1 cellular context compared by ENCODE assay signal in the genomic region with DNA sequence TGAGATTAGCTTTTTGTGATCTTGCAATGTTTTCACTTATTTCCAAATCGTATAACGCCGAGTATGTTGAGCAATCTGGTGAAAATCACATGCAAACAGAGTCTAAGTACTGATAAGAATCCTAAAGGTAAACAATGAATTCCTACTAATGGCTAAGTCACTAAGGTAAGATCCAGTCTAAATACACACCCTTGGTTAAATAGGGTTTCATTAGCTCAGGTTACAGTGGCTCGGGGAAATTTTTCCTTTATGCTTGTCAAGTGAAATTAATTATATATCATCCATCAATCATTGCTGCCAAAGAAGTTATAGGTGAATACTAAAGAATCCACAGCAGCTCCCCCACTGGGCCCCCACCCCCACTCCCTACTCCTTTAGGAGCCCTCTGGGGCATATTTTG.
TF ChIP-seq lines count a peak whose summit lies in the region.

No MANE protein-coding gene starts in this region.

TF ChIP-seq in HEK293, 187 proteins besides CTCF, POLR2A, EP300 and RAD21 (continued from another document):
- TF ChIP-seq ZNF169 (tag by site-specific recombination; IDR thresholded peaks at IDR 0.05), result no peak
- TF ChIP-seq ZFP37 (tag by site-specific recombination; IDR thresholded peaks at IDR 0.05), result no peak
- TF ChIP-seq, protein P1, sequence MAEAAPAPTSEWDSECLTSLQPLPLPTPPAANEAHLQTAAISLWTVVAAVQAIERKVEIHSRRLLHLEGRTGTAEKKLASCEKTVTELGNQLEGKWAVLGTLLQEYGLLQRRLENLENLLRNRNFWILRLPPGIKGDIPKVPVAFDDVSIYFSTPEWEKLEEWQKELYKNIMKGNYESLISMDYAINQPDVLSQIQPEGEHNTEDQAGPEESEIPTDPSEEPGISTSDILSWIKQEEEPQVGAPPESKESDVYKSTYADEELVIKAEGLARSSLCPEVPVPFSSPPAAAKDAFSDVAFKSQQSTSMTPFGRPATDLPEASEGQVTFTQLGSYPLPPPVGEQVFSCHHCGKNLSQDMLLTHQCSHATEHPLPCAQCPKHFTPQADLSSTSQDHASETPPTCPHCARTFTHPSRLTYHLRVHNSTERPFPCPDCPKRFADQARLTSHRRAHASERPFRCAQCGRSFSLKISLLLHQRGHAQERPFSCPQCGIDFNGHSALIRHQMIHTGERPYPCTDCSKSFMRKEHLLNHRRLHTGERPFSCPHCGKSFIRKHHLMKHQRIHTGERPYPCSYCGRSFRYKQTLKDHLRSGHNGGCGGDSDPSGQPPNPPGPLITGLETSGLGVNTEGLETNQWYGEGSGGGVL (tag by site-specific recombination; IDR thresholded peaks at IDR 0.05), result no peak
- TF ChIP-seq ZNF48 (tag by site-specific recombination; IDR thresholded peaks at IDR 0.05), result no peak
- no peak for TF ChIP-seq ZFHX2 (tag by site-specific recombination; conservative IDR thresholded peaks at IDR 0.05)
- TF ChIP-seq, protein P2, sequence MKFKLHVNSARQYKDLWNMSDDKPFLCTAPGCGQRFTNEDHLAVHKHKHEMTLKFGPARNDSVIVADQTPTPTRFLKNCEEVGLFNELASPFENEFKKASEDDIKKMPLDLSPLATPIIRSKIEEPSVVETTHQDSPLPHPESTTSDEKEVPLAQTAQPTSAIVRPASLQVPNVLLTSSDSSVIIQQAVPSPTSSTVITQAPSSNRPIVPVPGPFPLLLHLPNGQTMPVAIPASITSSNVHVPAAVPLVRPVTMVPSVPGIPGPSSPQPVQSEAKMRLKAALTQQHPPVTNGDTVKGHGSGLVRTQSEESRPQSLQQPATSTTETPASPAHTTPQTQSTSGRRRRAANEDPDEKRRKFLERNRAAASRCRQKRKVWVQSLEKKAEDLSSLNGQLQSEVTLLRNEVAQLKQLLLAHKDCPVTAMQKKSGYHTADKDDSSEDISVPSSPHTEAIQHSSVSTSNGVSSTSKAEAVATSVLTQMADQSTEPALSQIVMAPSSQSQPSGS (tag by site-specific recombination; IDR thresholded peaks at IDR 0.05; ENCODE audit: low read depth), result no peak
- TF ChIP-seq ZNF670 (tag by site-specific recombination; IDR thresholded peaks at IDR 0.05; ENCODE audit: low read depth), result no peak
- peak; percentile 76 for TF ChIP-seq ZNF843 (tag by site-specific recombination; IDR thresholded peaks at IDR 0.05)
- TF ChIP-seq ZNF266 (tag by site-specific recombination; IDR thresholded peaks at IDR 0.05; ENCODE audit: low read depth), result no peak
- no peak for TF ChIP-seq ZNF211 (tag by site-specific recombination; IDR thresholded peaks at IDR 0.05; ENCODE audit: low read depth)
- TF ChIP-seq, protein P3, sequence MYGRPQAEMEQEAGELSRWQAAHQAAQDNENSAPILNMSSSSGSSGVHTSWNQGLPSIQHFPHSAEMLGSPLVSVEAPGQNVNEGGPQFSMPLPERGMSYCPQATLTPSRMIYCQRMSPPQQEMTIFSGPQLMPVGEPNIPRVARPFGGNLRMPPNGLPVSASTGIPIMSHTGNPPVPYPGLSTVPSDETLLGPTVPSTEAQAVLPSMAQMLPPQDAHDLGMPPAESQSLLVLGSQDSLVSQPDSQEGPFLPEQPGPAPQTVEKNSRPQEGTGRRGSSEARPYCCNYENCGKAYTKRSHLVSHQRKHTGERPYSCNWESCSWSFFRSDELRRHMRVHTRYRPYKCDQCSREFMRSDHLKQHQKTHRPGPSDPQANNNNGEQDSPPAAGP (tag by site-specific recombination; IDR thresholded peaks at IDR 0.05), result no peak
- no peak for TF ChIP-seq ZNF114 (tag by site-specific recombination; IDR thresholded peaks at IDR 0.05)
- no peak for TF ChIP-seq ZNF354C (tag by site-specific recombination; IDR thresholded peaks at IDR 0.05; ENCODE audit: borderline replicate concordance, low read depth)
- no peak for TF ChIP-seq BCL11B (tag by site-specific recombination; IDR thresholded peaks at IDR 0.05; ENCODE audit: low read depth)
- TF ChIP-seq ZNF324 (tag by site-specific recombination; IDR thresholded peaks at IDR 0.05), result no peak
- no peak for TF ChIP-seq ZNF175 (tag by site-specific recombination; IDR thresholded peaks at IDR 0.05)
- no peak for TF ChIP-seq ZNF473 (tag by site-specific recombination; IDR thresholded peaks at IDR 0.05)
- TF ChIP-seq ZNF596 (tag by site-specific recombination; IDR thresholded peaks at IDR 0.05), result no peak
- TF ChIP-seq ZNF560 (tag by site-specific recombination; IDR thresholded peaks at IDR 0.05; ENCODE audit: borderline replicate concordance), result no peak
- TF ChIP-seq GLIS2 (tag by site-specific recombination; IDR thresholded peaks at IDR 0.05), result no peak
- TF ChIP-seq, protein P4, sequence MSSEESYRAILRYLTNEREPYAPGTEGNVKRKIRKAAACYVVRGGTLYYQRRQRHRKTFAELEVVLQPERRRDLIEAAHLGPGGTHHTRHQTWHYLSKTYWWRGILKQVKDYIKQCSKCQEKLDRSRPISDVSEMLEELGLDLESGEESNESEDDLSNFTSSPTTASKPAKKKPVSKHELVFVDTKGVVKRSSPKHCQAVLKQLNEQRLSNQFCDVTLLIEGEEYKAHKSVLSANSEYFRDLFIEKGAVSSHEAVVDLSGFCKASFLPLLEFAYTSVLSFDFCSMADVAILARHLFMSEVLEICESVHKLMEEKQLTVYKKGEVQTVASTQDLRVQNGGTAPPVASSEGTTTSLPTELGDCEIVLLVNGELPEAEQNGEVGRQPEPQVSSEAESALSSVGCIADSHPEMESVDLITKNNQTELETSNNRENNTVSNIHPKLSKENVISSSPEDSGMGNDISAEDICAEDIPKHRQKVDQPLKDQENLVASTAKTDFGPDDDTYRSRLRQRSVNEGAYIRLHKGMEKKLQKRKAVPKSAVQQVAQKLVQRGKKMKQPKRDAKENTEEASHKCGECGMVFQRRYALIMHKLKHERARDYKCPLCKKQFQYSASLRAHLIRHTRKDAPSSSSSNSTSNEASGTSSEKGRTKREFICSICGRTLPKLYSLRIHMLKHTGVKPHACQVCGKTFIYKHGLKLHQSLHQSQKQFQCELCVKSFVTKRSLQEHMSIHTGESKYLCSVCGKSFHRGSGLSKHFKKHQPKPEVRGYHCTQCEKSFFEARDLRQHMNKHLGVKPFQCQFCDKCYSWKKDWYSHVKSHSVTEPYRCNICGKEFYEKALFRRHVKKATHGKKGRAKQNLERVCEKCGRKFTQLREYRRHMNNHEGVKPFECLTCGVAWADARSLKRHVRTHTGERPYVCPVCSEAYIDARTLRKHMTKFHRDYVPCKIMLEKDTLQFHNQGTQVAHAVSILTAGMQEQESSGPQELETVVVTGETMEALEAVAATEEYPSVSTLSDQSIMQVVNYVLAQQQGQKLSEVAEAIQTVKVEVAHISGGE (tag by site-specific recombination; conservative IDR thresholded peaks at IDR 0.05; ENCODE audit: low read depth), result no peak
- TF ChIP-seq, protein P5, sequence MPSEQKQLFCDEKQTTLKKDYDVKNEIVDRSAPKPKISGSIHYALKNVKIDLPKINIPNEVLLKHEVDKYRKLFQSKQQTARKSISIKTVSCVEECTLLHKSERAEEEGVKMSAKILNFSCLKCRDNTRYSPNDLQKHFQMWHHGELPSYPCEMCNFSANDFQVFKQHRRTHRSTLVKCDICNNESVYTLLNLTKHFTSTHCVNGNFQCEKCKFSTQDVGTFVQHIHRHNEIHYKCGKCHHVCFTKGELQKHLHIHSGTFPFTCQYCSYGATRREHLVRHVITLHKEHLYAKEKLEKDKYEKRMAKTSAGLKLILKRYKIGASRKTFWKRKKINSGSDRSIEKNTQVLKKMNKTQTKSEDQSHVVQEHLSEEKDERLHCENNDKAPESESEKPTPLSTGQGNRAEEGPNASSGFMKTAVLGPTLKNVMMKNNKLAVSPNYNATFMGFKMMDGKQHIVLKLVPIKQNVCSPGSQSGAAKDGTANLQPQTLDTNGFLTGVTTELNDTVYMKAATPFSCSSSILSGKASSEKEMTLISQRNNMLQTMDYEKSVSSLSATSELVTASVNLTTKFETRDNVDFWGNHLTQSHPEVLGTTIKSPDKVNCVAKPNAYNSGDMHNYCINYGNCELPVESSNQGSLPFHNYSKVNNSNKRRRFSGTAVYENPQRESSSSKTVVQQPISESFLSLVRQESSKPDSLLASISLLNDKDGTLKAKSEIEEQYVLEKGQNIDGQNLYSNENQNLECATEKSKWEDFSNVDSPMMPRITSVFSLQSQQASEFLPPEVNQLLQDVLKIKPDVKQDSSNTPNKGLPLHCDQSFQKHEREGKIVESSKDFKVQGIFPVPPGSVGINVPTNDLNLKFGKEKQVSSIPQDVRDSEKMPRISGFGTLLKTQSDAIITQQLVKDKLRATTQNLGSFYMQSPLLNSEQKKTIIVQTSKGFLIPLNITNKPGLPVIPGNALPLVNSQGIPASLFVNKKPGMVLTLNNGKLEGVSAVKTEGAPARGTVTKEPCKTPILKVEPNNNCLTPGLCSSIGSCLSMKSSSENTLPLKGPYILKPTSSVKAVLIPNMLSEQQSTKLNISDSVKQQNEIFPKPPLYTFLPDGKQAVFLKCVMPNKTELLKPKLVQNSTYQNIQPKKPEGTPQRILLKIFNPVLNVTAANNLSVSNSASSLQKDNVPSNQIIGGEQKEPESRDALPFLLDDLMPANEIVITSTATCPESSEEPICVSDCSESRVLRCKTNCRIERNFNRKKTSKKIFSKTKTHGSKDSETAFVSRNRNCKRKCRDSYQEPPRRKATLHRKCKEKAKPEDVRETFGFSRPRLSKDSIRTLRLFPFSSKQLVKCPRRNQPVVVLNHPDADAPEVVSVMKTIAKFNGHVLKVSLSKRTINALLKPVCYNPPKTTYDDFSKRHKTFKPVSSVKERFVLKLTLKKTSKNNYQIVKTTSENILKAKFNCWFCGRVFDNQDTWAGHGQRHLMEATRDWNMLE (tag by site-specific recombination; conservative IDR thresholded peaks at IDR 0.05; ENCODE audit: low read depth), result no peak
- 0 out of 2 replicates have a peak, but pooled peaks have one; percentile 41 for TF ChIP-seq MEIS1 (CRISPR knock-in tag; IDR thresholded peaks at IDR 0.05; ENCODE audit: borderline replicate concordance)
- TF ChIP-seq, protein P6, sequence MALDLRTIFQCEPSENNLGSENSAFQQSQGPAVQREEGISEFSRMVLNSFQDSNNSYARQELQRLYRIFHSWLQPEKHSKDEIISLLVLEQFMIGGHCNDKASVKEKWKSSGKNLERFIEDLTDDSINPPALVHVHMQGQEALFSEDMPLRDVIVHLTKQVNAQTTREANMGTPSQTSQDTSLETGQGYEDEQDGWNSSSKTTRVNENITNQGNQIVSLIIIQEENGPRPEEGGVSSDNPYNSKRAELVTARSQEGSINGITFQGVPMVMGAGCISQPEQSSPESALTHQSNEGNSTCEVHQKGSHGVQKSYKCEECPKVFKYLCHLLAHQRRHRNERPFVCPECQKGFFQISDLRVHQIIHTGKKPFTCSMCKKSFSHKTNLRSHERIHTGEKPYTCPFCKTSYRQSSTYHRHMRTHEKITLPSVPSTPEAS (tag by site-specific recombination; IDR thresholded peaks at IDR 0.05), result no peak
- no peak for TF ChIP-seq GLI4 (tag by site-specific recombination; IDR thresholded peaks at IDR 0.05)
- TF ChIP-seq ZNF658 (tag by site-specific recombination; IDR thresholded peaks at IDR 0.05), result no peak
- TF ChIP-seq ZNF146 (tag by site-specific recombination; IDR thresholded peaks at IDR 0.05), result no peak
- TF ChIP-seq, protein P7, sequence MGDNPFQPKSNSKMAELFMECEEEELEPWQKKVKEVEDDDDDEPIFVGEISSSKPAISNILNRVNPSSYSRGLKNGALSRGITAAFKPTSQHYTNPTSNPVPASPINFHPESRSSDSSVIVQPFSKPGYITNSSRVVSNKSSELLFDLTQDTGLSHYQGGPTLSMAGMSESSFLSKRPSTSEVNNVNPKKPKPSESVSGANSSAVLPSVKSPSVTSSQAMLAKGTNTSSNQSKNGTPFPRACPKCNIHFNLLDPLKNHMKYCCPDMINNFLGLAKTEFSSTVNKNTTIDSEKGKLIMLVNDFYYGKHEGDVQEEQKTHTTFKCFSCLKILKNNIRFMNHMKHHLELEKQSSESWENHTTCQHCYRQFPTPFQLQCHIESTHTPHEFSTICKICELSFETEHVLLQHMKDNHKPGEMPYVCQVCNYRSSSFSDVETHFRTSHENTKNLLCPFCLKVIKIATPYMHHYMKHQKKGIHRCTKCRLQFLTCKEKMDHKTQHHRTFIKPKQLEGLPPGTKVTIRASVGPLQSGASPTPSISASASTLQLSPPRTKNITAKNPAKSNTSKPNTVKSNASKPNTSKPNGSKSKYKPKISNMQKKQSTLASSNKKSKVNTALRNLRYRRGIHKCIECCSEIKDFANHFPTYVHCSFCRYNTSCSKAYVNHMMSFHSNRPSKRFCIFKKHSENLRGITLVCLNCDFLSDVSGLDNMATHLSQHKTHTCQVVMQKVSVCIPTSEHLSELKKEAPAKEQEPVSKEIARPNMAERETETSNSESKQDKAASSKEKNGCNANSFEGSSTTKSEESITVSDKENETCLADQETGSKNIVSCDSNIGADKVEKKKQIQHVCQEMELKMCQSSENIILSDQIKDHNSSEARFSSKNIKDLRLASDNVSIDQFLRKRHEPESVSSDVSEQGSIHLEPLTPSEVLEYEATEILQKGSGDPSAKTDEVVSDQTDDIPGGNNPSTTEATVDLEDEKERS (tag by site-specific recombination; IDR thresholded peaks at IDR 0.05), result no peak
- no peak for TF ChIP-seq GLIS1 (tag by site-specific recombination; IDR thresholded peaks at IDR 0.05)
- TF ChIP-seq ZNF660 (tag by site-specific recombination; IDR thresholded peaks at IDR 0.05), result no peak
